ENCODE assay signal across 8 cellular contexts in the genomic region with DNA sequence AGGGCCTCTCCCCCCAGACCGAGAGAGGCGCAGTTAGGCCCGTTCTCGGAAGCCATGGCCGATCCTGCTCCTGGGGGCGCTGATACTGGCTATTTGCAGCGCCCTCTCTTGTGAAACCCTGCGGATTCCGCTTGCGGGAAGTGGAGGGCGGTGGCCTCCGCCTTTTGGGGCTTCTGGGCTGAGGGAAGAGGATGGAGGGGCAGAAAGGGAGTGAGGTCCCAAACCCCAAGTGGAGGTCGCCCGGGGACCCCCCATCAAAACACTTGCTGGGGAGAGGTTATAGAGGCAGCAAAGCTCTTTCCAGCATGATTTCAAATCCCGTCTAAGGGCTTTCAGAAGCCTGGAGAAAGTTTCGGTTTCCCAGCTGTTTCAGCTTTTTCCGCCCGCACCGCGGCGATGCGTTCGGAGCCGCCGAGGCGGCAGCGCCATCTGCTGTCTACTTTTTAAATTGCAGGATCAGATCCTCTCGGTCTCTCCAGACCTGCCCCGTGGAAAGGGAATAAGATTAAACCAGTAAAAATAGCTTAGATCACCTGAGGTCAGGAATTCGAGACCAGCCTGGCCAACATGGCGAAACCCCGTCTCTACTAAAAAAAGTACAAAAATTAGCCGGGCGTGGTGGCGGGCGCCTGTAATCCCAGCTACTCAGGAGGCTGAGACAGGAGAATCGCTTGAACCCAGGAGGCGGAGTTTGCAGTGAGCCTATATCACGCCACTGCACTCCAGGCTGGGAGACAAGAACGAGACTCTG. TPM values are rescaled to one million over a fixed set of nuclear protein-coding genes. Genes with fewer than 3 reads are reported as not detected.
DNase-seq lines count a peak whose midpoint lies in the region; ATAC-seq lines count a peak whose summit lies in the region.

No MANE protein-coding gene starts in this region.

- H3K27ac Mint-ChIP-seq in activated CD4-positive, alpha-beta T cell treated with anti-CD3 and anti-CD28 coated beads, Interleukin-2, amount 10 ng/mL, durations not matched to agents 7 days and 5 days: peak overlapping the region; percentile 92

- DNase-seq in Ammon's horn (ENCODE audit: low spot score) (peak; percentile 71), NCI-H2227 treated with DMSO at 0.1 percent for 48 hours (lab: John Stamatoyannopoulos, UW) (peak; percentile 4), dedifferentiated amniotic fluid mesenchymal stem cell (ENCODE audit: extremely low spot score) (peak; percentile 73), left lobe of liver (ENCODE audit: low spot score) (peak; percentile 82)
- peak; percentile 88 for DNase-seq in activated CD4-positive, alpha-beta T cell treated with anti-CD3 and anti-CD28 coated beads, Interleukin-2, amount 10 ng/mL, durations not matched to agents 7 days and 5 days
- DNase-seq in stimulated activated CD4-positive, alpha-beta T cell treated with anti-CD3 and anti-CD28 coated beads, Interleukin-1b, Interleukin-23, amount 100 ng/mL, for 24 hours (ENCODE audit: low read depth in 4 of 4, low spot score in 1 of 4): peak; percentile 70 to 92 (median 72)

- peaks cover 49% of the 10 kb centered on the region for H3K4me1 Mint-ChIP-seq in activated CD4-positive, alpha-beta T cell treated with anti-CD3 and anti-CD28 coated beads, Interleukin-2, amount 10 ng/mL, durations not matched to agents 7 days and 5 days

- H3K36me3 Mint-ChIP-seq in activated CD4-positive, alpha-beta T cell treated with anti-CD3 and anti-CD28 coated beads, Interleukin-2, amount 10 ng/mL, durations not matched to agents 7 days and 5 days (ENCODE audit: low read depth): peaks cover 52% of the 10 kb centered on the region

- peak overlapping the region; percentile 65 for H3K4me3 Mint-ChIP-seq in activated CD4-positive, alpha-beta T cell treated with anti-CD3 and anti-CD28 coated beads, Interleukin-2, amount 10 ng/mL, durations not matched to agents 7 days and 5 days

- peaks cover 13% of the 10 kb centered on the region for H3K9me3 Mint-ChIP-seq in activated CD4-positive, alpha-beta T cell treated with anti-CD3 and anti-CD28 coated beads, Interleukin-2, amount 10 ng/mL, durations not matched to agents 7 days and 5 days

- ATAC-seq in GM19468 (IDR thresholded peaks at IDR 0.05; ENCODE audit: extremely low read depth, unreplicated experiment) (peak; percentile 26), left lobe of liver (peak; percentile 84), GM19023 (IDR thresholded peaks at IDR 0.05; ENCODE audit: unreplicated experiment) (no peak)

- CTCF ChIA-PET in activated CD4-positive, alpha-beta T cell treated with anti-CD3 and anti-CD28 coated beads, Interleukin-2, amount 10 ng/mL, durations not matched to agents 7 days and 5 days (lab: Charles Lee): interaction anchor here (0.5 to 12.8 kb wide), 56 partner anchors 8 to 640 kb away, joined by 3 to 224 read pairs (median 4); a partner anchor contains a TSS

- POLR2A ChIA-PET in activated CD4-positive, alpha-beta T cell treated with anti-CD3 and anti-CD28 coated beads, Interleukin-2, amount 10 ng/mL, durations not matched to agents 7 days and 5 days (lab: Charles Lee): interaction anchor here (0.8 kb wide), 1 partner anchor 76 kb away, joined by 3 read pairs; no protein-coding TSS in a partner anchor

- H3K27me3 Mint-ChIP-seq in activated CD4-positive, alpha-beta T cell treated with anti-CD3 and anti-CD28 coated beads, Interleukin-2, amount 10 ng/mL, durations not matched to agents 7 days and 5 days: no peaks in the 10 kb centered on the region

RNA-seq across cellular contexts. Expression of a gene that starts 15.8 kb away (rescaled TPM):
- total RNA-seq in activated CD4-positive, alpha-beta T cell treated with anti-CD3 and anti-CD28 coated beads, Interleukin-2, amount 10 ng/mL, durations not matched to agents 7 days and 5 days: 10 to 100 TPM; 83.9 to 98.5 TPM
- 0.53 TPM for total RNA-seq in left lobe of liver

RNA-seq across cellular contexts. Expression of a gene that starts 28.1 kb away (rescaled TPM):
- total RNA-seq in activated CD4-positive, alpha-beta T cell treated with anti-CD3 and anti-CD28 coated beads, Interleukin-2, amount 10 ng/mL, durations not matched to agents 7 days and 5 days: 1 to 10 TPM; 3.3 to 3.8 TPM
- total RNA-seq in left lobe of liver: 0.68 TPM

Comparison
In these comparisons a context has a peak if more than half of its experiments do, and no peak if none do; other contexts are left out.
1. DNase-seq: peak in every context shown above with its lines; median percentile 88 in activated CD4-positive, alpha-beta T cell treated with anti-CD3 and anti-CD28 coated beads, Interleukin-2, amount 10 ng/mL, durations not matched to agents 7 days and 5 days; 82 in left lobe of liver; 73 in dedifferentiated amniotic fluid mesenchymal stem cell; 72 in stimulated activated CD4-positive, alpha-beta T cell treated with anti-CD3 and anti-CD28 coated beads, Interleukin-1b, Interleukin-23, amount 100 ng/mL, for 24 hours; 71 in Ammon's horn; 4 in NCI-H2227 treated with DMSO at 0.1 percent for 48 hours.
2. RNA of a gene that starts 15.8 kb away (total RNA-seq): 83.9 to 98.5 TPM in activated CD4-positive, alpha-beta T cell treated with anti-CD3 and anti-CD28 coated beads, Interleukin-2, amount 10 ng/mL, durations not matched to agents 7 days and 5 days; 0.53 TPM in left lobe of liver (single experiment); every median in the first group is over 10 times any median in the second.